Comparison of ENCODE assay signal across 9 cellular contexts in genomic region chr5:66747602-66748001, GRCh38.
"Had no signal": no experiment of that assay in that cellular context is flagged by ENCODE, and none has a peak within 500 bp of the region (broad histone marks: within the 10 kb centered on the region; RNA-seq: fewer than 3 reads in every experiment).

No MANE protein-coding gene starts in this region.

- H3K9ac ChIP-seq: GM23248 had no signal

- H3K4me1 ChIP-seq: HAP-1 had no signal

- H3K36me3 ChIP-seq: HAP-1 had no signal

- H3K9me3 ChIP-seq: HAP-1 had no signal

- H2AFZ ChIP-seq: GM23248 had no signal

- H3K27ac ChIP-seq: GM23248, HL-60 had no signal

- DNase-seq: GM23248, GOT3, H7, HFFc6, KBM-7 had no signal

- ATAC-seq: HCT116, HepG2 had no signal

- H3K4me3 ChIP-seq: GM23248, HAP-1 had no signal
